ENCODE assay signal across 21 cellular contexts in the genomic region with DNA sequence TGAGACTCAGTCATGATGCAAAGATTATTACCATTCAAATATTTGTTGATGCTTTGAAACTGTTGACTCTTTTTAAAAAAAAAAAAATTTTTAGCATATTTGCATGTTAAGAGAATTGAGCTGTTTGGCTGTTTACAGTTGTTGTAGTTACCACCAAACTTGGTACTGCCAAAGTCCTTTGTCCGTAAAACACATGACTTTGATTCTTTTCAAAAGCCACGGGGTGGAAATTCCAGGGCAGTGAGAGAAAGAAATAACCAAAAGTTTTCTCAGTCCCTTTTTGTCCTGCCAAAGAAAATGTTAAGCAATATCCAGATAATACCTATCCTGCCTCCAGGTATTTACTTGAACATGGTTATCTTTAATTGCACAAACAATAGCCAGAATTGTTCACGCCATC.
"Had no signal": no experiment of that assay in that cellular context is flagged by ENCODE, and none has a peak within 500 bp of the region (broad histone marks: within the 10 kb centered on the region; RNA-seq: fewer than 3 reads in every experiment).

No MANE protein-coding gene starts in this region.

- H3K4me3 ChIP-seq: colonic mucosa, esophagus squamous epithelium, lower lobe of right lung, sigmoid colon, smooth muscle cell, stomach, suprapubic skin, tibial nerve had no signal

- H3K36me3 ChIP-seq: colonic mucosa, esophagus squamous epithelium, lower lobe of right lung, sigmoid colon, stomach, suprapubic skin, tibial nerve had no signal

- H3K27ac ChIP-seq: colonic mucosa, esophagus squamous epithelium, foreskin keratinocyte, lower lobe of right lung, sigmoid colon, stomach, suprapubic skin, tibial nerve had no signal

- H3K27me3 ChIP-seq: colonic mucosa, esophagus squamous epithelium, foreskin keratinocyte, sigmoid colon, stomach, suprapubic skin, tibial nerve had no signal

- H3K9me3 ChIP-seq: colonic mucosa, esophagus squamous epithelium, lower lobe of right lung, sigmoid colon, stomach, suprapubic skin, tibial nerve had no signal

- DNase-seq: activated CD8-positive, alpha-beta memory T cell treated with anti-CD3 and anti-CD28 coated beads for 24 hours; activated CD8-positive, alpha-beta memory T cell treated with anti-CD3 and anti-CD28 coated beads, Interleukin-2, amount 50 U/mL, for 4 hours; activated naive CD4-positive, alpha-beta T cell treated with Interleukin-2 at 50 U/mL for 16 hours; activated naive CD8-positive, alpha-beta T cell treated with anti-CD3 and anti-CD28 coated beads, Interleukin-2, amount 10 ng/mL, durations not matched to agents 7 days and 5 days; activated T-cell treated with anti-CD3 and anti-CD28 coated beads, Interleukin-2, amount 50 U/mL, for 4 hours; amniotic stem cell; colonic mucosa; esophagus squamous epithelium; foreskin keratinocyte; immature natural killer cell; lower lobe of right lung; naive thymus-derived CD4-positive, alpha-beta T cell; occipital lobe; posterior cingulate gyrus; sigmoid colon; stimulated activated CD4-positive, alpha-beta T cell treated with anti-CD3 and anti-CD28 coated beads, Interleukin-15, amount 100 ng/mL, for 24 hours; stomach; T1000 had no signal

- H3K4me1 ChIP-seq: colonic mucosa, esophagus squamous epithelium, foreskin keratinocyte, lower lobe of right lung, sigmoid colon, stomach, suprapubic skin, tibial nerve had no signal
